Comparison of ENCODE assay signal across 17 cellular contexts in the genomic region with DNA sequence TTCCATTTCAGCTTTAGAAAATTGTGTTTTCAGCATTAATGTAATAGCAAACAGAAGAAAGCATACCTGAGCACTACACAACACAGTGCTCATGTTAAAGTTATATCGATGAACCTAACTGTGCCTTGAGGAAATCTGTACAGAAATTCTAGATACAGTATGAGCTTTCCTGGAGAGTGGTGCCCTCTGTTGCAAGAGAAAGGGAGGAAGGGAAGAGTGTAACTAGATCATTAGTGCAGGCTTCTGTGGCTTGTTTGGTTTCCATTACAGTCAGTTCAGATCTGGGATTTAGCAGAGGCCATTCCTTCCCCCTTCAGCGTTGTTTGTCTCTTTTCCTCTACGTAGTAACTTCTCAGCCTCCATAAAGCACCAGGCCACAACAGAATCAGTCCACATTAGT.
DNase-seq lines count a peak whose midpoint lies in the region; ATAC-seq and TF ChIP-seq lines count a peak whose summit lies in the region.
"Had no signal": no experiment of that assay in that cellular context is flagged by ENCODE, and none has a peak within 500 bp of the region (broad histone marks: within the 10 kb centered on the region; RNA-seq: fewer than 3 reads in every experiment).

No MANE protein-coding gene starts in this region.

- H3K36me3 ChIP-seq in neural cell (ENCODE audit: insufficient read depth, low read length), result no peaks in the 10 kb centered on the region

- H3K9ac ChIP-seq in neural cell (ENCODE audit: low read length), result no peak overlapping the region

- no peaks in the 10 kb centered on the region for H4K20me1 ChIP-seq in neural cell (ENCODE audit: insufficient read depth)

- no peaks in the 10 kb centered on the region for H3K27me3 ChIP-seq in neural cell (ENCODE audit: insufficient read depth, low read depth, low read length)

- H3K4me3 ChIP-seq in astrocyte of the spinal cord (ENCODE audit: low read depth, low read length) (no peak overlapping the region), neural cell (ENCODE audit: low read length) (no peak overlapping the region)

- H3K9me2 ChIP-seq in neural cell (ENCODE audit: insufficient read depth, low read length), result no peaks in the 10 kb centered on the region

- no peaks in the 10 kb centered on the region for H3K9me3 ChIP-seq in neural cell (ENCODE audit: low read length)

- H3K79me2 ChIP-seq in neural cell (replicated peaks; ENCODE audit: insufficient read depth, low read length), result no peaks in the 10 kb centered on the region

- TF ChIP-seq CTCF in astrocyte of the spinal cord (IDR thresholded peaks at IDR 0.05; ENCODE audit: low read depth, low read length) (peak; percentile 41), neural cell (IDR thresholded peaks at IDR 0.05; ENCODE audit: poor library complexity, severe bottlenecking) (peak; percentile 58)

- H3F3A ChIP-seq in neural cell (ENCODE audit: insufficient read depth, low read length, poor library complexity, severe bottlenecking), result no peaks in the 10 kb centered on the region

- no peak overlapping the region for H3K4me2 ChIP-seq in neural cell (ENCODE audit: low read length)

- no peak for ATAC-seq in activated CD4-positive, CD25-positive, alpha-beta regulatory T cell treated with anti-CD3 and anti-CD28 coated beads, Interleukin-2, amount 50 U/mL, for 24 hours
- ATAC-seq: left ventricle myocardium superior; natural killer cell treated with Interleukin-12 subunit alpha and Interleukin-12 subunit beta and Interleukin-15 and Interleukin-18, amount 100 ng/mL, for 72 hours had no signal

- TF ChIP-seq EP300 in neural cell (conservative IDR thresholded peaks at IDR 0.05; ENCODE audit: poor library complexity, severe bottlenecking), result no peak

- DNase-seq in GM03348 (ENCODE audit: low spot score) (peak; percentile 5), LHCN-M2 (ENCODE audit: low read depth) (peak; percentile 13), astrocyte of the spinal cord (ENCODE audit: low read depth, low spot score) (peak; percentile 18), GDM1 (lab: John Stamatoyannopoulos, UW) (no peak), NCI-H2227 treated with DMSO at 0.1 percent for 48 hours (lab: John Stamatoyannopoulos, UW) (no peak)
- no peak for DNase-seq in stimulated activated CD4-positive, alpha-beta T cell treated with anti-CD3 and anti-CD28 coated beads, Interleukin-12 subunit alpha, Interleukin-12 subunit beta, amount 100 ng/mL, for 4 hours
- DNase-seq: activated CD4-positive, alpha-beta T cell treated with anti-CD3 and anti-CD28 coated beads, Interleukin-2, amount 10 ng/mL, durations not matched to agents 7 days and 5 days; anterior cingulate cortex; CD4-positive, CD25-positive, alpha-beta regulatory T cell; effector memory CD4-positive, alpha-beta T cell; KBM-7; left ventricle myocardium superior; NCI-H2029 treated with DMSO at 0.1 percent for 48 hours; T-helper 1 cell had no signal

- H2AFZ ChIP-seq in neural cell (ENCODE audit: low read depth, low read length), result no peak overlapping the region

- no peak overlapping the region for H3K27ac ChIP-seq in neural cell (ENCODE audit: low read length)

- in situ Hi-C loops in astrocyte of the spinal cord (cut with HindIII; ENCODE audit: low sequenced_read_pairs), result no loop called here

- TF ChIP-seq RAD21 in neural cell (conservative IDR thresholded peaks at IDR 0.05), result peak; percentile 69

TF ChIP-seq in neural cell, 6 proteins besides CTCF, POLR2A, EP300 and RAD21:
- peak; percentile 70 for TF ChIP-seq SMC3 (conservative IDR thresholded peaks at IDR 0.05; ENCODE audit: poor library complexity)
- TF ChIP-seq, protein P1, sequence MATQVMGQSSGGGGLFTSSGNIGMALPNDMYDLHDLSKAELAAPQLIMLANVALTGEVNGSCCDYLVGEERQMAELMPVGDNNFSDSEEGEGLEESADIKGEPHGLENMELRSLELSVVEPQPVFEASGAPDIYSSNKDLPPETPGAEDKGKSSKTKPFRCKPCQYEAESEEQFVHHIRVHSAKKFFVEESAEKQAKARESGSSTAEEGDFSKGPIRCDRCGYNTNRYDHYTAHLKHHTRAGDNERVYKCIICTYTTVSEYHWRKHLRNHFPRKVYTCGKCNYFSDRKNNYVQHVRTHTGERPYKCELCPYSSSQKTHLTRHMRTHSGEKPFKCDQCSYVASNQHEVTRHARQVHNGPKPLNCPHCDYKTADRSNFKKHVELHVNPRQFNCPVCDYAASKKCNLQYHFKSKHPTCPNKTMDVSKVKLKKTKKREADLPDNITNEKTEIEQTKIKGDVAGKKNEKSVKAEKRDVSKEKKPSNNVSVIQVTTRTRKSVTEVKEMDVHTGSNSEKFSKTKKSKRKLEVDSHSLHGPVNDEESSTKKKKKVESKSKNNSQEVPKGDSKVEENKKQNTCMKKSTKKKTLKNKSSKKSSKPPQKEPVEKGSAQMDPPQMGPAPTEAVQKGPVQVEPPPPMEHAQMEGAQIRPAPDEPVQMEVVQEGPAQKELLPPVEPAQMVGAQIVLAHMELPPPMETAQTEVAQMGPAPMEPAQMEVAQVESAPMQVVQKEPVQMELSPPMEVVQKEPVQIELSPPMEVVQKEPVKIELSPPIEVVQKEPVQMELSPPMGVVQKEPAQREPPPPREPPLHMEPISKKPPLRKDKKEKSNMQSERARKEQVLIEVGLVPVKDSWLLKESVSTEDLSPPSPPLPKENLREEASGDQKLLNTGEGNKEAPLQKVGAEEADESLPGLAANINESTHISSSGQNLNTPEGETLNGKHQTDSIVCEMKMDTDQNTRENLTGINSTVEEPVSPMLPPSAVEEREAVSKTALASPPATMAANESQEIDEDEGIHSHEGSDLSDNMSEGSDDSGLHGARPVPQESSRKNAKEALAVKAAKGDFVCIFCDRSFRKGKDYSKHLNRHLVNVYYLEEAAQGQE (IDR thresholded peaks at IDR 0.05; ENCODE audit: borderline replicate concordance), result no peak

Comparison
In these comparisons a context has a peak if more than half of its experiments do, and no peak if none do; other contexts are left out.
1. DNase-seq: peak in GM03348 (single experiment), LHCN-M2 (single experiment) and astrocyte of the spinal cord (single experiment); none in stimulated activated CD4-positive, alpha-beta T cell treated with anti-CD3 and anti-CD28 coated beads, Interleukin-12 subunit alpha, Interleukin-12 subunit beta, amount 100 ng/mL, for 4 hours (single experiment), GDM1 (single experiment) and NCI-H2227 treated with DMSO at 0.1 percent for 48 hours (single experiment).